Comparison of ENCODE assay signal across 9 cellular contexts in the genomic region with DNA sequence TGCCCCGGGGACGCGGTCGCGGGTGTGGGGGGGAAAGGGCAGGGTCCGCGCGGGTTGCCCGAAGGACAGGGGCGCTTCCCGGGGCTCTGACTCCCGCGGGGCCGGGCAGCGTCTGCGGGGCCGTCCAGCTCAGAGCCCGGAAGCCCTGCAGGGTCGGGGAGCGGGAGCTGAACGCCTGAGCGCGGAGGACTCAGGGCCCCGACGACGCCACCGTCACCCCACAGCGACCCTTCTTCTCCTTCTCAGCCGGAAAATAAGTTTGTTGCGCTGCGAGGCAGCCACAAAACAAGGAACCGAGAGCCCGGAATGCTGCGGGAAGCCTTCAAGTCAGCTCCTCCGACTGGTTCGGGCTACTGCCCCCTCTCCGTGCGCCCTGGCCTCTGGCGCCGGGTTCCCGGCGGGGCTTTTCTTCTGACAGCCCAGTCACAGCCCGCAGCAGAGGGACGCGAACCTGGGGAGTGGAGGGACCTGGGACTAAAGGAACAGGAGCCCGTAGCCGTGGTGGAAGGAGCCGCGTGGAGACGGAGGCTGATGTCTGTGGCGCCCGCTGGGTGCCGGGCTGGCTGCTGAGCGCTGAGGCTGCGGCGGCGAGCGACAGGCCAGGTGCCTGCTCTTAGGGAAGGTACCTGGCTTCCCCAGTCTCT. TPM values are rescaled to one million over a fixed set of nuclear protein-coding genes. Genes with fewer than 3 reads are reported as not detected.
DNase-seq lines count a peak whose midpoint lies in the region; ATAC-seq, FAIRE-seq and TF ChIP-seq lines count a peak whose summit lies in the region.
"Had no signal": no experiment of that assay in that cellular context is flagged by ENCODE, and none has a peak within 500 bp of the region (broad histone marks: within the 10 kb centered on the region; RNA-seq: fewer than 3 reads in every experiment).

No MANE protein-coding gene starts in this region.

- H3K36me3 ChIP-seq in heart left ventricle (no peaks in the 10 kb centered on the region), trophoblast cell (ENCODE audit: control insufficient read depth in 1 of 2, insufficient read depth in 2 of 2, low read length in 2 of 2) (no peaks in the 10 kb centered on the region)
- no peaks in the 10 kb centered on the region for H3K36me3 ChIP-seq in CD4-positive, alpha-beta memory T cell (ENCODE audit: insufficient read depth, low read length)

- peak overlapping the region; percentile 91 for H4K8ac ChIP-seq in trophoblast cell (ENCODE audit: low read depth, low read length)

- peaks cover 2 to 17% (median 6%) of the 10 kb centered on the region in 4 donors for H3K4me1 Mint-ChIP-seq in CD4-positive, alpha-beta memory T cell

- H3K4me1 ChIP-seq in heart left ventricle, result peaks cover 0 to 19% (median 0%) of the 10 kb centered on the region in 12 donors
- H3K4me1 ChIP-seq in trophoblast cell (ENCODE audit: control insufficient read depth in 1 of 2, insufficient read depth in 2 of 2, low read length in 2 of 2), result no peaks in the 10 kb centered on the region
- H3K4me1 ChIP-seq in CD4-positive, alpha-beta memory T cell (ENCODE audit: insufficient read depth, low read length), result no peaks in the 10 kb centered on the region

- peak in 2 of 4 donors; percentile 36 to 41 for ATAC-seq in heart left ventricle

- peak overlapping the region; percentile 85 for H4K12ac ChIP-seq in trophoblast cell (ENCODE audit: low read depth, low read length)

- H3K27ac Mint-ChIP-seq in CD4-positive, alpha-beta memory T cell, result no peak overlapping the region
- H3K27ac Mint-ChIP-seq: activated B cell treated with CpG ODN at 0.5 μM for 24 hours had no signal

- peak overlapping the region; percentile 89 for H2BK5ac ChIP-seq in trophoblast cell (ENCODE audit: low read depth, low read length, poor library complexity)

- peak overlapping the region in 2 of 12 donors; percentile 43 to 48 for H3K27ac ChIP-seq in heart left ventricle
- H3K27ac ChIP-seq in trophoblast cell (ENCODE audit: low read depth, low read length), result peak overlapping the region; percentile 81
- no peak overlapping the region for H3K27ac ChIP-seq in CD4-positive, alpha-beta memory T cell (ENCODE audit: low read depth, low read length)

- H3K9me3 ChIP-seq in heart left ventricle, result no peaks in the 10 kb centered on the region
- H3K9me3 ChIP-seq in trophoblast cell (ENCODE audit: insufficient read depth, low read depth, low read length), result no peaks in the 10 kb centered on the region
- H3K9me3 ChIP-seq in CD4-positive, alpha-beta memory T cell (ENCODE audit: control insufficient read depth in 1 of 2, low read length in 2 of 2), result no peaks in the 10 kb centered on the region

- H3K27me3 ChIP-seq in heart left ventricle (peaks cover 5 to 75% (median 50%) of the 10 kb centered on the region in 9 donors), trophoblast cell (ENCODE audit: insufficient read depth, low read length) (no peaks in the 10 kb centered on the region)
- H3K27me3 ChIP-seq in CD4-positive, alpha-beta memory T cell (ENCODE audit: insufficient read depth, low read length), result no peaks in the 10 kb centered on the region

- H3K23ac ChIP-seq in trophoblast cell (ENCODE audit: low read length), result no peak overlapping the region

- peak overlapping the region; percentile 100 for H2AFZ ChIP-seq in trophoblast cell (ENCODE audit: insufficient read depth, low read length, poor library complexity)

- H3K4me3 Mint-ChIP-seq in CD4-positive, alpha-beta memory T cell, result peak overlapping the region in 1 of 8 donors; percentile 24

- peaks cover 10% of the 10 kb centered on the region for H3K79me1 ChIP-seq in trophoblast cell (ENCODE audit: low read length)

- H2BK12ac ChIP-seq in trophoblast cell (ENCODE audit: low read length), result peak overlapping the region; percentile 65

- H2AK5ac ChIP-seq in trophoblast cell (ENCODE audit: low read length), result no peak overlapping the region

- no peak for FAIRE-seq in GM12891 (lab: Jason Lieb, UNC)

- H3K4me2 ChIP-seq in trophoblast cell (ENCODE audit: low read length), result peak overlapping the region; percentile 80

- H3K9ac ChIP-seq in trophoblast cell (ENCODE audit: low read length), result peak overlapping the region; percentile 86

- 1% methylated on average over 25 to 58 of the region's 58 CpGs for WGBS in heart left ventricle, 4 donors
- WGBS in trophoblast cell (ENCODE audit: extremely low coverage, insufficient coverage, insufficient read length), result no CpG with 5 or more reads among the region's 58 CpGs

- peak overlapping the region; percentile 86 for H4K91ac ChIP-seq in trophoblast cell (ENCODE audit: low read depth, low read length)

- H3K36me3 Mint-ChIP-seq in CD4-positive, alpha-beta memory T cell, result no peaks in the 10 kb centered on the region

- H3K9me3 Mint-ChIP-seq in CD4-positive, alpha-beta memory T cell, result peaks cover 0 to 4% (median 0%) of the 10 kb centered on the region in 8 donors
- H3K9me3 Mint-ChIP-seq: activated B cell treated with CpG ODN at 0.5 μM for 24 hours had no signal

- CTCF ChIA-PET in CD4-positive, alpha-beta memory T cell (lab: Charles Lee; ENCODE audit: partially characterized antibody), result no interaction called here

- peak overlapping the region; percentile 91 for H2BK120ac ChIP-seq in trophoblast cell (ENCODE audit: insufficient read depth, low read length, poor library complexity)

- H3K4me3 ChIP-seq in heart left ventricle, result peak overlapping the region; percentile 14 to 58 (median 46)
- H3K4me3 ChIP-seq in trophoblast cell (ENCODE audit: low read depth, low read length), result peak overlapping the region; percentile 90
- no peak overlapping the region for H3K4me3 ChIP-seq in foreskin fibroblast (ENCODE audit: low read depth in 1 of 2, low read length in 2 of 2)
- H3K4me3 ChIP-seq in CD4-positive, alpha-beta memory T cell (ENCODE audit: low read length in 2 of 2), result no peak overlapping the region

- DNase-seq in GM12891 (ENCODE audit: insufficient read length, low spot score), result peak; percentile 6
- DNase-seq in NCI-H1092 (lab: John Stamatoyannopoulos, UW), result peak; percentile 32
- peak in 2 of 5 donors; percentile 9 to 25 for DNase-seq in heart left ventricle
- DNase-seq in trophoblast cell, result no peak
- DNase-seq in foreskin fibroblast, result no peak
- no peak for DNase-seq in CD4-positive, alpha-beta memory T cell
- no peak for DNase-seq in stimulated activated CD4-positive, alpha-beta T cell treated with anti-CD3 and anti-CD28 coated beads, Interleukin-4, amount 100 ng/mL, for 4 hours
- no peak for DNase-seq in SIG-M5 (lab: John Stamatoyannopoulos, UW)
- DNase-seq: activated B cell treated with CpG ODN at 0.5 μM for 24 hours had no signal

- peak overlapping the region; percentile 90 for H3K14ac ChIP-seq in trophoblast cell (ENCODE audit: low read length)

- POLR2A ChIA-PET in CD4-positive, alpha-beta memory T cell (lab: Charles Lee; ENCODE audit: partially characterized antibody), result no interaction called here

- no peak for TF ChIP-seq CTCF in heart left ventricle (IDR thresholded peaks at IDR 0.05)
- no peak for TF ChIP-seq CTCF in foreskin fibroblast (IDR thresholded peaks at IDR 0.05; ENCODE audit: low read depth, low read length)

- H3K4ac ChIP-seq in trophoblast cell (ENCODE audit: low read depth, low read length), result peak overlapping the region; percentile 47

- H3K79me2 ChIP-seq in trophoblast cell (ENCODE audit: control insufficient read depth, insufficient read depth, low read length, poor library complexity), result peaks cover 6% of the 10 kb centered on the region

- intact Hi-C loops in heart left ventricle (cut with DNase I), result no loop called here
- intact Hi-C loops in CD4-positive, alpha-beta memory T cell (cut with micrococcal nuclease), result no loop called here

- peak overlapping the region; percentile 94 for H3K18ac ChIP-seq in trophoblast cell (ENCODE audit: low read length)

- TF ChIP-seq POLR2A in GM12891 (IDR thresholded peaks at IDR 0.05; ENCODE audit: low read depth, low read length) (no peak), heart left ventricle (IDR thresholded peaks at IDR 0.05) (no peak)

- H3K27me3 Mint-ChIP-seq in CD4-positive, alpha-beta memory T cell, result peaks cover 31 to 35% of the 10 kb centered on the region in 2 donors

TF ChIP-seq in GM12891, 5 proteins besides CTCF, POLR2A, EP300 and RAD21:
- TF ChIP-seq SPI1 (IDR thresholded peaks at IDR 0.05; ENCODE audit: low read depth, low read length) (no peak), POU2F2 (IDR thresholded peaks at IDR 0.05; ENCODE audit: low read depth, low read length) (no peak), PAX5 (IDR thresholded peaks at IDR 0.05; ENCODE audit: insufficient read depth, low read length, severe bottlenecking) (no peak), TAF1 (IDR thresholded peaks at IDR 0.05; ENCODE audit: low read depth, low read length) (no peak), POLR2AphosphoS5 (IDR thresholded peaks at IDR 0.05; ENCODE audit: low read depth, low read length) (no peak)

RNA-seq across cellular contexts. Expression of gene CNTN4, which starts 0.5 kb away (rescaled TPM):
- polyA plus RNA-seq in GM12891 (2012; ENCODE audit: low read depth, missing spikeins), result not detected
- total RNA-seq in heart left ventricle, result 1 to 10 TPM in 6 of 9 donors, under 1 TPM in 3; 0.65 to 6.7 (median 1.6) TPM
- under 1 TPM; 0.30 to 0.80 TPM for polyA plus RNA-seq in heart left ventricle
- 7.7 and 8.3 TPM in 2 replicates for polyA plus RNA-seq in trophoblast cell (2013)
- total RNA-seq in CD4-positive, alpha-beta memory T cell, result not detected
- polyA plus RNA-seq in CD4-positive, alpha-beta memory T cell, result not detected
- total RNA-seq: activated B cell treated with CpG ODN at 0.5 μM for 24 hours had no signal

Comparison
In these comparisons a context has a peak if more than half of its experiments do, and no peak if none do; other contexts are left out.
1. DNase-seq: peak in GM12891 (single experiment) and NCI-H1092 (single experiment); none in trophoblast cell (0 of 2), foreskin fibroblast (0 of 2), CD4-positive, alpha-beta memory T cell (0 of 5), stimulated activated CD4-positive, alpha-beta T cell treated with anti-CD3 and anti-CD28 coated beads, Interleukin-4, amount 100 ng/mL, for 4 hours (0 of 2) and SIG-M5 (single experiment).
2. H3K4me3 ChIP-seq: peak in heart left ventricle (12 of 12) and trophoblast cell (single experiment); none in foreskin fibroblast (0 of 2) and CD4-positive, alpha-beta memory T cell (0 of 2).